Comparison of ENCODE assay signal across 21 cellular contexts in genomic region chr1:245858022-245858421, GRCh38.
"Had no signal": no experiment of that assay in that cellular context is flagged by ENCODE, and none has a peak within 500 bp of the region (broad histone marks: within the 10 kb centered on the region; RNA-seq: fewer than 3 reads in every experiment).

No MANE protein-coding gene starts in this region.

- H3K27me3 Mint-ChIP-seq: activated CD4-positive, alpha-beta memory T cell treated with anti-CD3 and anti-CD28 coated beads for 36 hours; dendritic cell treated with granulocyte-macrophage colony-stimulating factor and Interleukin-4, amounts not matched to agents 40 ng/mL and 50 ng/mL, for 4 days; naive thymus-derived CD4-positive, alpha-beta T cell; type B pancreatic cell had no signal

- H3K9me3 Mint-ChIP-seq: dendritic cell treated with granulocyte-macrophage colony-stimulating factor and Interleukin-4, amounts not matched to agents 40 ng/mL and 50 ng/mL, for 4 days; neural crest cell; type B pancreatic cell had no signal

- H3K27ac Mint-ChIP-seq: activated CD4-positive, alpha-beta memory T cell treated with anti-CD3 and anti-CD28 coated beads for 36 hours; dendritic cell treated with granulocyte-macrophage colony-stimulating factor and Interleukin-4, amounts not matched to agents 40 ng/mL and 50 ng/mL, for 4 days; naive thymus-derived CD4-positive, alpha-beta T cell; type B pancreatic cell had no signal

- ATAC-seq: foreskin keratinocyte; naive thymus-derived CD4-positive, alpha-beta T cell had no signal

- H3K27me3 ChIP-seq: brain microvascular endothelial cell, foreskin keratinocyte, vagina had no signal

- H3K4me3 Mint-ChIP-seq: activated CD4-positive, alpha-beta memory T cell treated with anti-CD3 and anti-CD28 coated beads for 36 hours; dendritic cell treated with granulocyte-macrophage colony-stimulating factor and Interleukin-4, amounts not matched to agents 40 ng/mL and 50 ng/mL, for 4 days; naive thymus-derived CD4-positive, alpha-beta T cell; neural crest cell; type B pancreatic cell had no signal

- H3K4me1 ChIP-seq: foreskin keratinocyte, vagina had no signal

- DNase-seq: activated CD4-positive, alpha-beta memory T cell treated with anti-CD3 and anti-CD28 coated beads for 36 hours; activated CD4-positive, alpha-beta T cell treated with anti-CD3 and anti-CD28 coated beads for 48 hours; activated naive CD4-positive, alpha-beta T cell treated with Interleukin-2 at 50 U/mL for 16 hours; activated T-cell treated with anti-CD3 and anti-CD28 coated beads, Interleukin-2, amount 50 U/mL, for 48 hours; brain microvascular endothelial cell; effector CD4-positive, alpha-beta T cell; erythroblast; foreskin keratinocyte; left ventricle myocardium inferior; naive thymus-derived CD4-positive, alpha-beta T cell; occipital lobe; posterior cingulate gyrus; retina; stimulated activated CD4-positive, alpha-beta T cell treated with anti-CD3 and anti-CD28 coated beads, Interleukin-4, amount 100 ng/mL, for 24 hours; stimulated activated naive CD4-positive, alpha-beta T cell treated with Interleukin-2 at 50 U/mL for 16 hours; T-helper 9 cell had no signal

- H3K9me3 ChIP-seq: thoracic aorta, vagina had no signal

- H3K36me3 ChIP-seq: brain microvascular endothelial cell, thoracic aorta, vagina had no signal

- H3K27ac ChIP-seq: brain microvascular endothelial cell, left ventricle myocardium inferior, thoracic aorta, vagina had no signal

- H3K4me3 ChIP-seq: left ventricle myocardium inferior, thoracic aorta, vagina had no signal
